12 cellular contexts compared by ENCODE assay signal in the genomic region with DNA sequence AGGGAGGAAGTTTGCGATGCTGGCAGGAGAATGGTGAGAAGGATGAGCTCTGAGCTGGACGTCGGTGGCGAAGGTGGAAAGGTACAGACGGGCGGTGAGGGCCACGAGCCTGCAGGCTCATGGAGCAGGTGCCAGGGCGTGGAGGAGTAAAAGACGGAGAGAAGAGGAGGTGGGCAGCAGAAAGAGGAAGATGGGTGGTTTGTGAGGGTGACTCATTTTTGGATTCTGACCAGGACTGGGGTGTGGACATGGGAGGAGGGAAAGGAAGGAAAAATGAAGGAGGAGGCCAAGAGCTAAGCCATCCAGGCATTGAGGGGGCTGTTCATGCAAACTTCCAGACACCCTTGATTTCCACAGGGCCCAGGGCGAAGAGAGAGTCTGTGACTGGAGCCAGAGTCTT. TPM values are rescaled to one million over a fixed set of nuclear protein-coding genes. Genes with fewer than 3 reads are reported as not detected.
DNase-seq lines count a peak whose midpoint lies in the region; ATAC-seq and TF ChIP-seq lines count a peak whose summit lies in the region.
"Had no signal": no experiment of that assay in that cellular context is flagged by ENCODE, and none has a peak within 500 bp of the region (broad histone marks: within the 10 kb centered on the region; RNA-seq: fewer than 3 reads in every experiment).

No MANE protein-coding gene starts in this region.

- WGBS in GM23248 (ENCODE audit: low coverage in 1 of 2, low lambda C conversion rate in 2 of 2, missing lambda C conversion rate in 2 of 2), 2 experiments = 47 to 50% methylated on average over 10 of the region's 10 CpGs

- peak overlapping the region; percentile 8 for H3K27ac Mint-ChIP-seq in activated naive CD8-positive, alpha-beta T cell treated with anti-CD3 and anti-CD28 coated beads, Interleukin-2, amount 10 ng/mL, durations not matched to agents 7 days and 5 days

- no peaks in the 10 kb centered on the region for H3K27me3 ChIP-seq in GM23248 (replicated peaks; ENCODE audit: insufficient read depth)
- H3K27me3 ChIP-seq in vagina = no peaks in the 10 kb centered on the region

- TF ChIP-seq CTCF in vagina (IDR thresholded peaks at IDR 0.05) = no peak

- no peaks in the 10 kb centered on the region for H3K9me2 ChIP-seq in GM23248 (ENCODE audit: insufficient read depth)

- no peaks in the 10 kb centered on the region for H3K27me3 Mint-ChIP-seq in activated naive CD8-positive, alpha-beta T cell treated with anti-CD3 and anti-CD28 coated beads, Interleukin-2, amount 10 ng/mL, durations not matched to agents 7 days and 5 days

- peaks cover 15% of the 10 kb centered on the region; the same call in 1 of the 2 replicates for H3K4me1 ChIP-seq in GM23248 (ENCODE audit: insufficient read depth)
- peaks cover 42% of the 10 kb centered on the region for H3K4me1 ChIP-seq in vagina

- peaks cover 19% of the 10 kb centered on the region for H3K36me3 Mint-ChIP-seq in activated naive CD8-positive, alpha-beta T cell treated with anti-CD3 and anti-CD28 coated beads, Interleukin-2, amount 10 ng/mL, durations not matched to agents 7 days and 5 days

- H3K4me3 ChIP-seq in GM23248 = no peak overlapping the region
- H3K4me3 ChIP-seq in vagina = no peak overlapping the region

- peak; percentile 66 for DNase-seq in AG20443 (ENCODE audit: low spot score)
- peak; percentile 65 for DNase-seq in GM23248
- no peak for DNase-seq in activated naive CD8-positive, alpha-beta T cell treated with anti-CD3 and anti-CD28 coated beads, Interleukin-2, amount 10 ng/mL, durations not matched to agents 7 days and 5 days
- peak; percentile 5 for DNase-seq in myocyte (ENCODE audit: low read depth)
- no peak for DNase-seq in vagina (ENCODE audit: extremely low spot score in 2 of 2)
- no peak for DNase-seq in HK-2 (ENCODE audit: unreplicated experiment)
- DNase-seq in islet precursor cell = no peak
- DNase-seq: activated CD8-positive, alpha-beta memory T cell treated with anti-CD3 and anti-CD28 coated beads, Interleukin-2, amount 50 U/mL, for 48 hours; central memory CD4-positive, alpha-beta T cell; NCI-H2029 had no signal

- in situ Hi-C loops in GM23248 (cut with MboI) = no loop called here

- peaks cover 7% of the 10 kb centered on the region; the same call in 1 of the 2 replicates for H3K79me2 ChIP-seq in GM23248 (ENCODE audit: insufficient read depth)

- no peak for ATAC-seq in activated naive CD8-positive, alpha-beta T cell treated with anti-CD3 and anti-CD28 coated beads, Interleukin-2, amount 10 ng/mL, durations not matched to agents 7 days and 5 days (ENCODE audit: low read depth)
- ATAC-seq in GM21367 (IDR thresholded peaks at IDR 0.05; ENCODE audit: unreplicated experiment) = no peak

- H4K20me1 ChIP-seq in GM23248 (ENCODE audit: insufficient read depth) = no peaks in the 10 kb centered on the region

- H3K9ac ChIP-seq in GM23248 = no peak overlapping the region; the same call in 1 of the 2 replicates

- H3K9me3 Mint-ChIP-seq in activated naive CD8-positive, alpha-beta T cell treated with anti-CD3 and anti-CD28 coated beads, Interleukin-2, amount 10 ng/mL, durations not matched to agents 7 days and 5 days = no peaks in the 10 kb centered on the region

- H3K36me3 ChIP-seq in GM23248 (ENCODE audit: low read depth) = no peaks in the 10 kb centered on the region
- peaks cover 0 to 24% of the 10 kb centered on the region in 2 donors for H3K36me3 ChIP-seq in vagina

- no peak overlapping the region for H3K4me2 ChIP-seq in GM23248 (ENCODE audit: unreplicated experiment)

- intact Hi-C loops in vagina (cut with DNase I) = no loop called here

- no peak overlapping the region for H3K27ac ChIP-seq in GM23248
- H3K27ac ChIP-seq in vagina = no peak overlapping the region

- H3K9me3 ChIP-seq in GM23248 (ENCODE audit: low read depth) = no peaks in the 10 kb centered on the region
- no peaks in the 10 kb centered on the region for H3K9me3 ChIP-seq in vagina
- H3K9me3 ChIP-seq: Caco-2 had no signal

- TF ChIP-seq POLR2A in vagina (IDR thresholded peaks at IDR 0.05) = no peak

- H3K4me3 Mint-ChIP-seq in activated naive CD8-positive, alpha-beta T cell treated with anti-CD3 and anti-CD28 coated beads, Interleukin-2, amount 10 ng/mL, durations not matched to agents 7 days and 5 days = no peak overlapping the region

- H2AFZ ChIP-seq in GM23248 = no peak overlapping the region

- POLR2A ChIA-PET in activated naive CD8-positive, alpha-beta T cell treated with anti-CD3 and anti-CD28 coated beads, Interleukin-2, amount 10 ng/mL, durations not matched to agents 7 days and 5 days (lab: Charles Lee) = interaction anchor here (0.5 to 6.0 kb wide), 3 partner anchors 11 to 135 kb away, joined by 5 to 37 read pairs (median 11); a partner anchor contains a TSS

- peaks cover 25% of the 10 kb centered on the region for H3K4me1 Mint-ChIP-seq in activated naive CD8-positive, alpha-beta T cell treated with anti-CD3 and anti-CD28 coated beads, Interleukin-2, amount 10 ng/mL, durations not matched to agents 7 days and 5 days

- no peaks in the 10 kb centered on the region for H3F3A ChIP-seq in GM23248 (ENCODE audit: insufficient read depth)

RNA-seq across cellular contexts. Expression of a gene that starts 3.5 kb away (rescaled TPM):
- total RNA-seq in GM23248 (2014; rRNA removed; shearing (Covaris generic)) = 20.8 and 27.3 TPM in 2 replicates
- polyA plus RNA-seq in GM23248 (2016; fragmentation: Nextera tagmentation; extraction: Ambion mirVana) = 22.3 and 23.5 TPM in 2 replicates
- total RNA-seq in activated naive CD8-positive, alpha-beta T cell treated with anti-CD3 and anti-CD28 coated beads, Interleukin-2, amount 10 ng/mL, durations not matched to agents 7 days and 5 days = 10 to 100 TPM; 22.1 to 23.0 TPM
- total RNA-seq in myocyte (15.7 and 20.9 TPM in 2 replicates), vagina (16.5 TPM)
- 13.1 TPM for polyA plus RNA-seq in myocyte (2012)

RNA-seq across cellular contexts. Expression of a gene that starts 4.3 kb away (rescaled TPM):
- total RNA-seq in GM23248 (2014; rRNA removed; shearing (Covaris generic)) = not detected in 2 replicates
- not detected in 2 replicates for polyA plus RNA-seq in GM23248 (2016; fragmentation: Nextera tagmentation; extraction: Ambion mirVana)
- total RNA-seq in activated naive CD8-positive, alpha-beta T cell treated with anti-CD3 and anti-CD28 coated beads, Interleukin-2, amount 10 ng/mL, durations not matched to agents 7 days and 5 days = under 1 TPM in 1 of 2 experiments, not detected in 1; 0.11 TPM
- total RNA-seq in myocyte (0.75 and 1.5 TPM in 2 replicates), vagina (not detected)
- polyA plus RNA-seq in myocyte (2012) = 0.20 TPM
- total RNA-seq: Caco-2 had no signal

RNA-seq across cellular contexts. Expression of a gene that starts 26.0 kb away (rescaled TPM):
- total RNA-seq in GM23248 (2014; rRNA removed; shearing (Covaris generic)) = 67.7 and 72.6 TPM in 2 replicates
- polyA plus RNA-seq in GM23248 (2016; fragmentation: Nextera tagmentation; extraction: Ambion mirVana) = 53.6 and 59.2 TPM in 2 replicates
- total RNA-seq in activated naive CD8-positive, alpha-beta T cell treated with anti-CD3 and anti-CD28 coated beads, Interleukin-2, amount 10 ng/mL, durations not matched to agents 7 days and 5 days = 10 to 100 TPM; 13.5 to 14.2 TPM
- total RNA-seq in myocyte = 52.8 and 73.8 TPM in 2 replicates
- polyA plus RNA-seq in myocyte (2012) = 65.7 TPM
- 85.7 TPM for total RNA-seq in vagina
- total RNA-seq: Caco-2 had no signal

RNA-seq across cellular contexts. Expression of a gene that starts 31.9 kb away (rescaled TPM):
- total RNA-seq in GM23248 (2014; rRNA removed; shearing (Covaris generic)) = 39.1 and 58.8 TPM in 2 replicates
- 20.2 and 23.0 TPM in 2 replicates for polyA plus RNA-seq in GM23248 (2016; fragmentation: Nextera tagmentation; extraction: Ambion mirVana)
- 10 to 100 TPM; 22.6 to 26.4 TPM for total RNA-seq in activated naive CD8-positive, alpha-beta T cell treated with anti-CD3 and anti-CD28 coated beads, Interleukin-2, amount 10 ng/mL, durations not matched to agents 7 days and 5 days
- total RNA-seq in myocyte = 29.5 and 39.6 TPM in 2 replicates
- polyA plus RNA-seq in myocyte (2012) = 28.6 TPM
- 53.8 TPM for total RNA-seq in vagina

RNA-seq across cellular contexts. Expression of a gene that starts 50.5 kb away (rescaled TPM):
- 0.11 and 0.13 TPM in 2 replicates for total RNA-seq in GM23248 (2014; rRNA removed; shearing (Covaris generic))
- polyA plus RNA-seq in GM23248 (2016; fragmentation: Nextera tagmentation; extraction: Ambion mirVana) = 0.39 and 0.40 TPM in 2 replicates
- under 1 TPM; 0.09 to 0.14 TPM for total RNA-seq in activated naive CD8-positive, alpha-beta T cell treated with anti-CD3 and anti-CD28 coated beads, Interleukin-2, amount 10 ng/mL, durations not matched to agents 7 days and 5 days
- total RNA-seq in myocyte (0.26 and 0.45 TPM in 2 replicates), vagina (0.74 TPM)
- 0.62 TPM for polyA plus RNA-seq in myocyte (2012)

Comparison
In these comparisons a context has a peak if more than half of its experiments do, and no peak if none do; other contexts are left out.
1. DNase-seq: peak in AG20443 (single experiment), GM23248 (single experiment) and myocyte (single experiment); none in activated naive CD8-positive, alpha-beta T cell treated with anti-CD3 and anti-CD28 coated beads, Interleukin-2, amount 10 ng/mL, durations not matched to agents 7 days and 5 days (single experiment), vagina (0 of 2), HK-2 (single experiment) and islet precursor cell (single experiment).